8 cellular contexts compared by ENCODE assay signal in the genomic region with DNA sequence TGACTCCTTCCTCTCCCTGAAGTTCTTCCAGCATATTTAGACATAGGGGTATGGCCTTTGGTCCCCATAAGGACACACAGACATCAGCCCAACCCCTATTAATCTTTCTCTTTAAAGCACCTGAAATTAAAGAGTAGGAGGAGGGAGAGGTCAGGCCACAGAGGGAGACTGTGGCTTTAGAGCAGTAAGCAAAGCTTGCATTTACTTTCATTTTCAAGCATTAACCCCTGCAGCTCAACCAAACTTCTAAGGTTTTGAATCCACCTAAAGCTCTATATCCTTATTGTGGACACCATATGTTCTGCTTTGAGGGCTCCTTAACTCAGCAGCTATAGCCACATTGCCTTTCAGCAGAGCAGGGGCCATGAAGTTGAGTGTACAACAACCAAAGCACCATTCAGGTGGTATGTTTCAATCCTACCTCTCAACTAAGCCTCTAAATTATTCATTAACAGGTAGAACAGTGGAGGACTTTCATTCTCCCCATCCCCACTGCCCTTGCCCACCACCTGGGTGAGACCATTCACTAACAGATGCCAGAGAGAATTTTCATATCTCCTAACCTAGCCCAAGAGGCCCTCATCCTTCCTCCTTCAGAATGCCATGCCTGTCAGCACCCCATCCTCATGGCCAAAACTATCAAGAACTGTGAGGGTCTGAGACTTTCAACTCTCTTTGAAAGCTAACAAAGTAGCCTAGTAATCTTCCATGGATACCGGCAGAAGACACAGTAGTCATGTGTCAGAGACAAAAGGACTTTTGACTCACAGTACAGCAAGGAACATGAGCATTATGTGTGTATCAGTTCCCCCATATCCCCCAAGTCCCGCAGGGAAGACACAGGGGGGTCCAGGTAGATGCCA. TPM values are rescaled to one million over a fixed set of nuclear protein-coding genes. Genes with fewer than 3 reads are reported as not detected.
DNase-seq lines count a peak whose midpoint lies in the region; ATAC-seq, FAIRE-seq and TF ChIP-seq lines count a peak whose summit lies in the region.

No MANE protein-coding gene starts in this region.

- H3K9me3 ChIP-seq in GM12878 (replicated peaks; ENCODE audit: control insufficient read depth, insufficient read depth, low read length) (no peaks in the 10 kb centered on the region), upper lobe of right lung (no peaks in the 10 kb centered on the region), PC-9 (ENCODE audit: insufficient read depth, low read depth) (no peaks in the 10 kb centered on the region), gastrocnemius medialis (no peaks in the 10 kb centered on the region)

- H2AFZ ChIP-seq in ACC112 (ENCODE audit: low read length, unreplicated experiment): no peak overlapping the region
- H2AFZ ChIP-seq in GM12878 (ENCODE audit: control insufficient read depth, low read depth, low read length): peak overlapping the region; percentile 70
- no peak overlapping the region for H2AFZ ChIP-seq in PC-9

- CTCF ChIA-PET in GM12878 (lab: Yijun Ruan, JAX): interaction anchor here (0.6 to 1.2 kb wide), 3 partner anchors 91 to 576 kb away, joined by 3 to 4 read pairs (median 4); no protein-coding TSS in a partner anchor
- CTCF ChIA-PET in PC-9 (lab: Charles Lee): no interaction called here

- POLR2A ChIA-PET in GM12878 (lab: Charles Lee) (interaction anchor here (0.7 to 1.4 kb wide), 3 partner anchors 17 to 30 kb away, joined by 3 to 6 read pairs (median 3); a partner anchor contains a TSS), PC-9 (lab: Charles Lee; ENCODE audit: unreplicated experiment) (no interaction called here)

- no peak for TF ChIP-seq POLR2A in GM12878 (IDR thresholded peaks at IDR 0.05; ENCODE audit: low read depth, low read length)
- TF ChIP-seq POLR2A in gastrocnemius medialis (IDR thresholded peaks at IDR 0.05): no peak

- TF ChIP-seq CTCF in GM12878 (IDR thresholded peaks at IDR 0.05 in 2 of 3, conservative IDR thresholded peaks at IDR 0.05 in 1 of 3; ENCODE audit: control insufficient read depth in 2 of 3, extremely low read depth in 1 of 3, insufficient read depth in 1 of 3, low read depth in 3 of 3, low read length in 3 of 3) (no peak), upper lobe of right lung (IDR thresholded peaks at IDR 0.05) (no peak), PC-9 (conservative IDR thresholded peaks at IDR 0.05) (no peak), gastrocnemius medialis (IDR thresholded peaks at IDR 0.05 in 4 of 5, conservative IDR thresholded peaks at IDR 0.05 in 1 of 5) (no peak)

- BruUV-seq in GM12878 (replicated peaks; lab: Mats Ljungman, UMichigan) (no TSS peak), PC-9 (replicated peaks; lab: Mats Ljungman, UMichigan) (no TSS peak)

- no peaks in the 10 kb centered on the region for H4K20me1 ChIP-seq in GM12878 (ENCODE audit: control insufficient read depth, insufficient read depth)
- H4K20me1 ChIP-seq in PC-9 (ENCODE audit: insufficient read depth): no peaks in the 10 kb centered on the region

- intact Hi-C loops in GM12878 (cut with micrococcal nuclease; ENCODE audit: unreplicated experiment) (loop anchor here (2.0 kb wide), 1 partner anchor 21 kb away; a partner anchor contains a TSS), upper lobe of right lung (cut with DNase I) (no loop called here), PC-9 (cut with micrococcal nuclease; ENCODE audit: unreplicated experiment) (no loop called here), gastrocnemius medialis (cut with DNase I; ENCODE audit: low total_unique reads) (no loop called here)

- peaks cover 66% of the 10 kb centered on the region for H3K79me2 ChIP-seq in ACC112 (ENCODE audit: control insufficient read depth, insufficient read depth, low read length, unreplicated experiment)
- peaks cover 27% of the 10 kb centered on the region for H3K79me2 ChIP-seq in GM12878 (ENCODE audit: control insufficient read depth, insufficient read depth, low read length)
- H3K79me2 ChIP-seq in PC-9 (ENCODE audit: low read depth): peaks cover 16% of the 10 kb centered on the region

- peaks cover 21% of the 10 kb centered on the region for H3K4me1 ChIP-seq in ACC112 (ENCODE audit: control insufficient read depth, insufficient read depth, low read length, unreplicated experiment)
- H3K4me1 ChIP-seq in GM12878 (ENCODE audit: control insufficient read depth, insufficient read depth, low read length): peaks cover 5% of the 10 kb centered on the region; the same call in 1 of the 2 replicates
- peaks cover 6% of the 10 kb centered on the region for H3K4me1 ChIP-seq in upper lobe of right lung
- H3K4me1 ChIP-seq in PC-9 (replicated peaks; ENCODE audit: insufficient read depth): no peaks in the 10 kb centered on the region
- H3K4me1 ChIP-seq in gastrocnemius medialis: no peaks in the 10 kb centered on the region

- H3K27ac ChIP-seq in ACC112 (ENCODE audit: low read depth, low read length) (peak overlapping the region; percentile 46), GM12878 (ENCODE audit: control insufficient read depth, insufficient read depth) (peak overlapping the region; percentile 35), upper lobe of right lung (no peak overlapping the region), PC-9 (no peak overlapping the region), gastrocnemius medialis (no peak overlapping the region)

- whole genome bisulfite sequencing in GM12878 (ENCODE audit: insufficient coverage, insufficient replicate concordance, low lambda C conversion rate, missing lambda C conversion rate): 70% methylated on average over 2 of the region's 2 CpGs

- no peaks in the 10 kb centered on the region for H3K36me3 ChIP-seq in ACC112 (ENCODE audit: insufficient read depth, low read length)
- peaks cover 0 to 2% of the 10 kb centered on the region in 2 experiments; a peak in 2 of 4 replicates for H3K36me3 ChIP-seq in GM12878 (ENCODE audit: control insufficient read depth in 2 of 2, insufficient read depth in 2 of 2, low read length in 1 of 2)
- no peaks in the 10 kb centered on the region for H3K36me3 ChIP-seq in upper lobe of right lung
- H3K36me3 ChIP-seq in PC-9 (ENCODE audit: low read depth): no peaks in the 10 kb centered on the region
- no peaks in the 10 kb centered on the region for H3K36me3 ChIP-seq in gastrocnemius medialis

- peak; percentile 91 for FAIRE-seq in GM12878 (lab: Jason Lieb, UNC)

- SMC1A ChIA-PET in GM12878 (lab: Charles Lee; ENCODE audit: uncharacterized antibody, unreplicated experiment): interaction anchor here (0.7 to 3.3 kb wide), 13 partner anchors 9 to 92 kb away, joined by 3 to 11 read pairs (median 4); a partner anchor contains a TSS

- DNase-seq in GM12878 (ENCODE audit: low read depth, low spot score): peak; percentile 41
- DNase-seq in upper lobe of right lung: no peak
- DNase-seq in PC-9: no peak
- DNase-seq in NCI-H2081 (lab: John Stamatoyannopoulos, UW): no peak
- no peak for DNase-seq in gastrocnemius medialis

- 0 out of 2 replicates have a peak, but pooled peaks have one; percentile 1 for TF ChIP-seq RAD21 in GM12878 (IDR thresholded peaks at IDR 0.05; ENCODE audit: insufficient read depth, low read depth, low read length)

- H3K4me2 ChIP-seq in GM12878 (ENCODE audit: control insufficient read depth, insufficient read depth) (peak overlapping the region; percentile 83), PC-9 (no peak overlapping the region)

- RAD21 ChIA-PET in GM12878 (lab: Charles Lee; ENCODE audit: unreplicated experiment): interaction anchor here (0.8 to 1.8 kb wide), 7 partner anchors 17 to 90 kb away, joined by 3 to 5 read pairs (median 3); a partner anchor contains a TSS

- H3K27me3 ChIP-seq in ACC112 (ENCODE audit: insufficient read depth, low read length) (no peaks in the 10 kb centered on the region), GM12878 (replicated peaks in 1 of 2; ENCODE audit: control insufficient read depth in 2 of 2, insufficient read depth in 2 of 2, low read length in 1 of 2) (no peaks in the 10 kb centered on the region), upper lobe of right lung (no peaks in the 10 kb centered on the region), PC-9 (ENCODE audit: insufficient read depth, low read depth) (no peaks in the 10 kb centered on the region), gastrocnemius medialis (no peaks in the 10 kb centered on the region)

- ATAC-seq in GM19035 (IDR thresholded peaks at IDR 0.05; ENCODE audit: unreplicated experiment) (peak; percentile 91), HG03159 (IDR thresholded peaks at IDR 0.05; ENCODE audit: unreplicated experiment) (peak; percentile 83), GM12878 (peak; percentile 96), upper lobe of right lung (peak; percentile 16), gastrocnemius medialis (no peak)

- no peaks in the 10 kb centered on the region for H3F3A ChIP-seq in PC-9 (ENCODE audit: insufficient read depth, low read depth)

- in situ Hi-C loops in GM12878 (cut with MboI): no loop called here
- in situ Hi-C loops in gastrocnemius medialis (cut with MboI; ENCODE audit: low sequenced_read_pairs in 4 of 4): no loop called here

- 0 out of 4 replicates have a peak, but pooled peaks of 1 of the 2 experiments have one; percentile 17 for TF ChIP-seq EP300 in GM12878 (IDR thresholded peaks at IDR 0.05; ENCODE audit: borderline replicate concordance in 1 of 2, control insufficient read depth in 1 of 2, low read depth in 2 of 2, low read length in 2 of 2)

- no peaks in the 10 kb centered on the region for H3K9me2 ChIP-seq in PC-9 (ENCODE audit: insufficient read depth)

- H3K4me3 ChIP-seq in ACC112 (ENCODE audit: low read depth, low read length): peak overlapping the region; percentile 67
- H3K4me3 ChIP-seq in GM12878: peak overlapping the region; percentile 34; the same call in 1 of the 2 replicates
- no peak overlapping the region for H3K4me3 ChIP-seq in upper lobe of right lung
- H3K4me3 ChIP-seq in PC-9: no peak overlapping the region
- H3K4me3 ChIP-seq in gastrocnemius medialis: no peak overlapping the region

- H3K9ac ChIP-seq in GM12878 (ENCODE audit: control insufficient read depth, insufficient read depth, low read length): peak overlapping the region; percentile 3; the same call in 1 of the 2 replicates

RNA-seq across cellular contexts. Expression of a gene that starts 20.8 kb away (rescaled TPM):
- total RNA-seq in GM12878 (2013; cell fraction: nucleolus; rRNA removed): 20.8 and 21.2 TPM in 2 replicates
- 16.3 and 18.6 TPM in 2 replicates for total RNA-seq in GM12878 (2014; rRNA removed)
- total RNA-seq in GM12878 (2014; rRNA removed; fragmentation: Illumina TruSeq; extraction: Trizol): 17.3 and 19.0 TPM in 2 replicates
- 13.1 and 14.5 TPM in 2 replicates for total RNA-seq in GM12878 (2021)
- polyA plus RNA-seq in GM12878 (2011; ENCODE audit: low read depth): 1.7 TPM
- 20.4 and 24.2 TPM in 2 replicates for polyA plus RNA-seq in GM12878 (2011; rRNA removed)
- polyA plus RNA-seq in GM12878 (2011; cell fraction: cytosol; rRNA removed): 12.2 and 14.1 TPM in 2 replicates
- 7.6 and 8.2 TPM in 2 replicates for polyA plus RNA-seq in GM12878 (2011; cell fraction: nucleus; rRNA removed)
- polyA plus RNA-seq in GM12878 (2012): 3.2 and 5.3 TPM in 2 replicates
- 13.9 and 16.1 TPM in 2 replicates for polyA plus RNA-seq in GM12878 (2014; fragmentation: Illumina TruSeq; extraction: Trizol)
- polyA plus RNA-seq in GM12878 (2014; fragmentation: Nextera tagmentation; extraction: Ambion mirVana): 1 to 10 TPM; 1.5 to 2.0 TPM
- polyA plus RNA-seq in GM12878 (2014; rRNA removed): 7.8 and 8.8 TPM in 2 replicates
- 10 to 100 TPM in 1 of 2 experiments, 1 to 10 TPM in 1; 9.6 to 10.5 TPM for polyA plus RNA-seq in GM12878 (2016; fragmentation: Nextera tagmentation; extraction: Ambion mirVana)
- polyA minus RNA-seq in GM12878 (2011; rRNA and poly(A)+ RNA removed): 49.2 and 64.7 TPM in 2 replicates
- 14.7 and 17.7 TPM in 2 replicates for polyA minus RNA-seq in GM12878 (2011; cell fraction: cytosol; rRNA and poly(A)+ RNA removed)
- polyA minus RNA-seq in GM12878 (2011; cell fraction: nucleus; rRNA and poly(A)+ RNA removed): 14.6 and 22.1 TPM in 2 replicates
- total RNA-seq in upper lobe of right lung: 9.8 TPM
- total RNA-seq in PC-9 (2021): 8.5 and 13.1 TPM in 2 replicates
- total RNA-seq in gastrocnemius medialis: 10 to 100 TPM; 12.0 to 25.0 (median 14.5) TPM

RNA-seq across cellular contexts. Expression of a gene that starts 45.2 kb away (rescaled TPM):
- total RNA-seq in GM12878 (2013; cell fraction: nucleolus; rRNA removed): 21.9 and 26.4 TPM in 2 replicates
- total RNA-seq in GM12878 (2014; rRNA removed) (54.6 and 65.1 TPM in 2 replicates), GM12878 (2014; rRNA removed; fragmentation: Illumina TruSeq; extraction: Trizol) (59.6 and 63.4 TPM in 2 replicates), GM12878 (2021) (34.2 and 35.5 TPM in 2 replicates), upper lobe of right lung (24.3 TPM), PC-9 (2021) (15.4 and 17.1 TPM in 2 replicates), gastrocnemius medialis (100 to 1,000 TPM in 2 of 4 donors, 10 to 100 TPM in 2; 67.9 to 151 (median 91.9) TPM)
- polyA plus RNA-seq in GM12878 (2011; ENCODE audit: low read depth): 32.4 TPM
- polyA plus RNA-seq in GM12878 (2011; rRNA removed) (55.2 and 76.7 TPM in 2 replicates), GM12878 (2014; fragmentation: Illumina TruSeq; extraction: Trizol) (73.8 and 95.4 TPM in 2 replicates), GM12878 (2014; fragmentation: Nextera tagmentation; extraction: Ambion mirVana) (100 to 1,000 TPM; 112 to 159 TPM), GM12878 (2014; rRNA removed) (45.2 and 59.6 TPM in 2 replicates), GM12878 (2016; fragmentation: Nextera tagmentation; extraction: Ambion mirVana) (10 to 100 TPM; 79.9 to 89.3 TPM)
- polyA plus RNA-seq in GM12878 (2011; cell fraction: cytosol; rRNA removed): 38.9 and 59.8 TPM in 2 replicates
- 27.6 and 32.8 TPM in 2 replicates for polyA plus RNA-seq in GM12878 (2011; cell fraction: nucleus; rRNA removed)
- polyA plus RNA-seq in GM12878 (2012): 37.5 and 45.6 TPM in 2 replicates
- polyA minus RNA-seq in GM12878 (2011; rRNA and poly(A)+ RNA removed): 35.3 and 55.5 TPM in 2 replicates
- polyA minus RNA-seq in GM12878 (2011; cell fraction: cytosol; rRNA and poly(A)+ RNA removed): 7.6 and 10.0 TPM in 2 replicates
- 10.5 and 20.9 TPM in 2 replicates for polyA minus RNA-seq in GM12878 (2011; cell fraction: nucleus; rRNA and poly(A)+ RNA removed)

Comparison
In these comparisons a context has a peak if more than half of its experiments do, and no peak if none do; other contexts are left out.
1. H3K27ac ChIP-seq: peak in ACC112 (single experiment) and GM12878 (single experiment); none in upper lobe of right lung (single experiment), PC-9 (single experiment) and gastrocnemius medialis (0 of 4).
2. H3K4me3 ChIP-seq: peak in ACC112 (single experiment) and GM12878 (single experiment); none in upper lobe of right lung (single experiment), PC-9 (single experiment) and gastrocnemius medialis (0 of 4).
3. ATAC-seq: peak in GM19035 (single experiment), HG03159 (single experiment), GM12878 (single experiment) and upper lobe of right lung (single experiment); none in gastrocnemius medialis (0 of 2).